Comparison of ENCODE assay signal across 25 cellular contexts in the genomic region with DNA sequence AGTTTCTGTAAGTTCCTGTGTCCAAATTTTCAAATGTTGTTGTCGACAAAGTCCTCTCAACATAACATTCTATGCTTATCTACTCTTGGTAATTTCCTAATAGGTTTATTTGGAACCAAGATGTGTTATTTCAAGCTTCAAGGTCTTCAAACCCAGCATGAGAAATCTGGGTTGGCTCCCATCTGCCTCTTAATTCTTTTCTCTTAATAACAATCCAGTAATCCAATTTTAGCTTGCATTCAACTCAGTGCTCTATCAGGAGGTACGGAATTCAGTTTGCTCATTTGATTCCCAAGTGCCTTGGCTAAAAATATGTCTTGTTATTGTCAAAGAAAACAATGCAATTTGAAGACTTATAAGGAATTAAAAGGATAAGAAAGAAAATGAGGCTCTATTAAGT.
DNase-seq lines count a peak whose midpoint lies in the region; ATAC-seq, FAIRE-seq and TF ChIP-seq lines count a peak whose summit lies in the region.
"Had no signal": no experiment of that assay in that cellular context is flagged by ENCODE, and none has a peak within 500 bp of the region (broad histone marks: within the 10 kb centered on the region; RNA-seq: fewer than 3 reads in every experiment).

No MANE protein-coding gene starts in this region.

- no peaks in the 10 kb centered on the region for H3K9me3 ChIP-seq in SK-N-SH
- H3K9me3 ChIP-seq: MG63 had no signal

- H3K27ac Mint-ChIP-seq in glutamatergic neuron (ENCODE audit: unreplicated experiment): peak overlapping the region; percentile 22
- H3K27ac Mint-ChIP-seq: CD4-positive, alpha-beta memory T cell had no signal

- no peaks in the 10 kb centered on the region for H3K79me2 ChIP-seq in SK-N-SH (ENCODE audit: insufficient read depth)

- 34% methylated on average over 2 of the region's 2 CpGs for WGBS in SK-N-SH (ENCODE audit: low lambda C conversion rate)

- DNase-seq in SK-N-SH (no peak), D721Med (ENCODE audit: insufficient read length, low spot score) (no peak), NCI-H82 (lab: John Stamatoyannopoulos, UW) (peak; percentile 94), glutamatergic neuron (no peak), HEK293T (ENCODE audit: extremely low spot score) (no peak), HTR-8/SVneo (ENCODE audit: insufficient read length, low spot score) (no peak), GM19240 (ENCODE audit: insufficient read length, low spot score) (no peak)
- DNase-seq: AML-193; C1 segment of cervical spinal cord; CD4-positive, alpha-beta memory T cell; COR-L47; DMS79 treated with DMSO at 0.1 percent for 48 hours; HCEC 1CT; IMR-90; KG1; MG63; NCI-H2029; NCI-H345; NCI-H526; RPMI8226; SHP77 had no signal

- no peak overlapping the region for H3K4me3 Mint-ChIP-seq in glutamatergic neuron (ENCODE audit: unreplicated experiment)
- H3K4me3 Mint-ChIP-seq: CD4-positive, alpha-beta memory T cell had no signal

- no peak overlapping the region for H2AFZ ChIP-seq in SK-N-SH (ENCODE audit: low read depth)

- H3K4me2 ChIP-seq in SK-N-SH: no peak overlapping the region

- H3K4me3 ChIP-seq in SK-N-SH (ENCODE audit: low read depth in 2 of 2, low read length in 1 of 2): no peak overlapping the region
- H3K4me3 ChIP-seq: MG63 had no signal

- no peaks in the 10 kb centered on the region for H3K36me3 Mint-ChIP-seq in glutamatergic neuron (ENCODE audit: unreplicated experiment)
- H3K36me3 Mint-ChIP-seq: CD4-positive, alpha-beta memory T cell had no signal

- POLR2A ChIA-PET in SK-N-SH (lab: Yijun Ruan, JAX) (no interaction called here), HEK293T (lab: Yijun Ruan, JAX) (no interaction called here)

- CTCF ChIA-PET in SK-N-SH (lab: Yijun Ruan, JAX): no interaction called here
- CTCF ChIA-PET in HEK293T (lab: Yijun Ruan, JAX): no interaction called here

- no peaks in the 10 kb centered on the region for H4K20me1 ChIP-seq in SK-N-SH (ENCODE audit: insufficient read depth)

- H3K4me1 ChIP-seq in SK-N-SH (ENCODE audit: control insufficient read depth in 1 of 2, insufficient read depth in 2 of 2, low read depth in 1 of 2, low read length in 1 of 2): no peaks in the 10 kb centered on the region; a peak in 1 of 4 replicates

- no peaks in the 10 kb centered on the region for H3K27me3 ChIP-seq in SK-N-SH (ENCODE audit: insufficient read depth)
- H3K27me3 ChIP-seq: MG63 had no signal

- peak; percentile 66 for FAIRE-seq in D721Med (lab: Jason Lieb, UNC)
- FAIRE-seq in HTR-8/SVneo (lab: Jason Lieb, UNC): no peak
- FAIRE-seq: GM12892, GM19239, H1 had no signal

- no peaks in the 10 kb centered on the region for H3K27me3 Mint-ChIP-seq in glutamatergic neuron (ENCODE audit: unreplicated experiment)
- H3K27me3 Mint-ChIP-seq: CD4-positive, alpha-beta memory T cell had no signal

- no peaks in the 10 kb centered on the region for H3K36me3 ChIP-seq in SK-N-SH (replicated peaks in 1 of 2; ENCODE audit: control insufficient read depth in 1 of 2, insufficient read depth in 2 of 2, low read length in 1 of 2)
- H3K36me3 ChIP-seq: MG63 had no signal

- peaks cover 18% of the 10 kb centered on the region for H3K4me1 Mint-ChIP-seq in glutamatergic neuron (ENCODE audit: low read depth, unreplicated experiment)
- H3K4me1 Mint-ChIP-seq: CD4-positive, alpha-beta memory T cell had no signal

- H3K9me3 Mint-ChIP-seq in glutamatergic neuron (ENCODE audit: unreplicated experiment): peaks cover 4% of the 10 kb centered on the region

- no peak for ATAC-seq in SK-N-SH treated with all-trans-retinoic acid at 6 μM for 48 hours

- H3K9ac ChIP-seq in SK-N-SH: no peak overlapping the region

- H3F3A ChIP-seq in SK-N-SH (replicated peaks; ENCODE audit: insufficient read depth): no peaks in the 10 kb centered on the region

- H3K9me2 ChIP-seq in SK-N-SH: no peaks in the 10 kb centered on the region

- TF ChIP-seq EP300 in SK-N-SH (IDR thresholded peaks at IDR 0.05; ENCODE audit: borderline replicate concordance in 1 of 2, low read depth in 1 of 2, low read length in 1 of 2): no peak

- no peak for TF ChIP-seq CTCF in SK-N-SH (IDR thresholded peaks at IDR 0.05)
- TF ChIP-seq CTCF in D721Med (IDR thresholded peaks at IDR 0.05; ENCODE audit: insufficient read depth, missing control alignments): no peak
- no peak for TF ChIP-seq CTCF in glutamatergic neuron (IDR thresholded peaks at IDR 0.05; ENCODE audit: partially characterized antibody, unreplicated experiment)

- no peak overlapping the region for H3K27ac ChIP-seq in SK-N-SH (ENCODE audit: low read depth in 2 of 2, low read length in 1 of 2)

- TF ChIP-seq RAD21 in SK-N-SH (IDR thresholded peaks at IDR 0.05; ENCODE audit: low read length): no peak

TF ChIP-seq in SK-N-SH treated with all-trans-retinoic acid at 6 μM for 48 hours, 23 proteins besides CTCF, POLR2A, EP300 and RAD21 (continues in another document):
- 0 out of 2 replicates have a peak, but pooled peaks have one; percentile 16 for TF ChIP-seq ISL1 (CRISPR knock-in tag; IDR thresholded peaks at IDR 0.05)
- TF ChIP-seq, protein P1, sequence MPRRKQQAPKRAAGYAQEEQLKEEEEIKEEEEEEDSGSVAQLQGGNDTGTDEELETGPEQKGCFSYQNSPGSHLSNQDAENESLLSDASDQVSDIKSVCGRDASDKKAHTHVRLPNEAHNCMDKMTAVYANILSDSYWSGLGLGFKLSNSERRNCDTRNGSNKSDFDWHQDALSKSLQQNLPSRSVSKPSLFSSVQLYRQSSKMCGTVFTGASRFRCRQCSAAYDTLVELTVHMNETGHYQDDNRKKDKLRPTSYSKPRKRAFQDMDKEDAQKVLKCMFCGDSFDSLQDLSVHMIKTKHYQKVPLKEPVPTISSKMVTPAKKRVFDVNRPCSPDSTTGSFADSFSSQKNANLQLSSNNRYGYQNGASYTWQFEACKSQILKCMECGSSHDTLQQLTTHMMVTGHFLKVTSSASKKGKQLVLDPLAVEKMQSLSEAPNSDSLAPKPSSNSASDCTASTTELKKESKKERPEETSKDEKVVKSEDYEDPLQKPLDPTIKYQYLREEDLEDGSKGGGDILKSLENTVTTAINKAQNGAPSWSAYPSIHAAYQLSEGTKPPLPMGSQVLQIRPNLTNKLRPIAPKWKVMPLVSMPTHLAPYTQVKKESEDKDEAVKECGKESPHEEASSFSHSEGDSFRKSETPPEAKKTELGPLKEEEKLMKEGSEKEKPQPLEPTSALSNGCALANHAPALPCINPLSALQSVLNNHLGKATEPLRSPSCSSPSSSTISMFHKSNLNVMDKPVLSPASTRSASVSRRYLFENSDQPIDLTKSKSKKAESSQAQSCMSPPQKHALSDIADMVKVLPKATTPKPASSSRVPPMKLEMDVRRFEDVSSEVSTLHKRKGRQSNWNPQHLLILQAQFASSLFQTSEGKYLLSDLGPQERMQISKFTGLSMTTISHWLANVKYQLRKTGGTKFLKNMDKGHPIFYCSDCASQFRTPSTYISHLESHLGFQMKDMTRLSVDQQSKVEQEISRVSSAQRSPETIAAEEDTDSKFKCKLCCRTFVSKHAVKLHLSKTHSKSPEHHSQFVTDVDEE (CRISPR knock-in tag; IDR thresholded peaks at IDR 0.05): no peak

TF ChIP-seq in SK-N-SH, 30 proteins besides CTCF, POLR2A, EP300 and RAD21 (continues in another document):
- TF ChIP-seq RFX5 (IDR thresholded peaks at IDR 0.05; ENCODE audit: low read length) (no peak), RCOR1 (IDR thresholded peaks at IDR 0.05; ENCODE audit: low read length) (no peak), SMC3 (IDR thresholded peaks at IDR 0.05; ENCODE audit: low read depth, low read length) (no peak)

TF ChIP-seq in HEK293T, 16 proteins besides CTCF, POLR2A, EP300 and RAD21:
- no peak for TF ChIP-seq HDGF (IDR thresholded peaks at IDR 0.05; ENCODE audit: borderline replicate concordance)
- no peak for TF ChIP-seq ARNT (IDR thresholded peaks at IDR 0.05)
- no peak for TF ChIP-seq SP1 (IDR thresholded peaks at IDR 0.05)
- no peak for TF ChIP-seq ELF4 (IDR thresholded peaks at IDR 0.05)
- no peak for TF ChIP-seq CTBP1 (IDR thresholded peaks at IDR 0.05; ENCODE audit: borderline replicate concordance)
- no peak for TF ChIP-seq LEF1 (IDR thresholded peaks at IDR 0.05; ENCODE audit: borderline replicate concordance)
- TF ChIP-seq FOXK2 (IDR thresholded peaks at IDR 0.05): no peak
- no peak for TF ChIP-seq BHLHE40 (IDR thresholded peaks at IDR 0.05; ENCODE audit: borderline replicate concordance)
- TF ChIP-seq NFRKB (IDR thresholded peaks at IDR 0.05): no peak
- no peak for TF ChIP-seq L3MBTL2 (conservative IDR thresholded peaks at IDR 0.05)
- TF ChIP-seq, protein P2, sequence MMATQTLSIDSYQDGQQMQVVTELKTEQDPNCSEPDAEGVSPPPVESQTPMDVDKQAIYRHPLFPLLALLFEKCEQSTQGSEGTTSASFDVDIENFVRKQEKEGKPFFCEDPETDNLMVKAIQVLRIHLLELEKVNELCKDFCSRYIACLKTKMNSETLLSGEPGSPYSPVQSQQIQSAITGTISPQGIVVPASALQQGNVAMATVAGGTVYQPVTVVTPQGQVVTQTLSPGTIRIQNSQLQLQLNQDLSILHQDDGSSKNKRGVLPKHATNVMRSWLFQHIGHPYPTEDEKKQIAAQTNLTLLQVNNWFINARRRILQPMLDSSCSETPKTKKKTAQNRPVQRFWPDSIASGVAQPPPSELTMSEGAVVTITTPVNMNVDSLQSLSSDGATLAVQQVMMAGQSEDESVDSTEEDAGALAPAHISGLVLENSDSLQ (IDR thresholded peaks at IDR 0.05): no peak
- TF ChIP-seq FOXA1 (IDR thresholded peaks at IDR 0.05): no peak
- no peak for TF ChIP-seq TARDBP (IDR thresholded peaks at IDR 0.05)
- TF ChIP-seq ZNF384 (IDR thresholded peaks at IDR 0.05): no peak
- no peak for TF ChIP-seq FOXM1 (IDR thresholded peaks at IDR 0.05; ENCODE audit: borderline replicate concordance)
- TF ChIP-seq SUZ12 (IDR thresholded peaks at IDR 0.05): no peak
TF ChIP-seq in HEK293T: peak in this region for 0.
